ENCODE assay signal across 14 cellular contexts in genomic region chr2:205471776-205472175, GRCh38.
DNase-seq lines count a peak whose midpoint lies in the region; ATAC-seq, FAIRE-seq and TF ChIP-seq lines count a peak whose summit lies in the region.
"Had no signal": no experiment of that assay in that cellular context is flagged by ENCODE, and none has a peak within 500 bp of the region (broad histone marks: within the 10 kb centered on the region; RNA-seq: fewer than 3 reads in every experiment).

No MANE protein-coding gene starts in this region.

- FAIRE-seq in GM12892 (lab: Jason Lieb, UNC) = no peak
- FAIRE-seq: GM12878, GM19239 had no signal

- H3K27me3 ChIP-seq in HAP-1 (ENCODE audit: low read depth) = no peaks in the 10 kb centered on the region; the same call in 1 of the 2 replicates
- no peaks in the 10 kb centered on the region for H3K27me3 ChIP-seq in NT2/D1 (ENCODE audit: insufficient read depth, insufficient read length)
- no peaks in the 10 kb centered on the region for H3K27me3 ChIP-seq in iPS-18a (ENCODE audit: control insufficient read depth, insufficient read depth, low read length)
- H3K27me3 ChIP-seq: BLaER1 treated with 17β-estradiol and CSF1 and Interleukin-3, amounts not matched to agents 10 nM and 100 nM had no signal

- TF ChIP-seq POLR2A in GM12892 (IDR thresholded peaks at IDR 0.05; ENCODE audit: low read depth, low read length) = no peak

- in situ Hi-C loops in HAP-1 (cut with MboI; ENCODE audit: low sequenced_read_pairs) = no loop called here

- H3K36me3 ChIP-seq in HAP-1 (replicated peaks) (no peaks in the 10 kb centered on the region), NT2/D1 (ENCODE audit: insufficient read depth, insufficient read length, low read length) (no peaks in the 10 kb centered on the region), iPS-18a (ENCODE audit: control insufficient read depth, low read depth, low read length) (no peaks in the 10 kb centered on the region)
- H3K36me3 ChIP-seq: BLaER1 treated with 17β-estradiol and CSF1 and Interleukin-3, amounts not matched to agents 10 nM and 100 nM had no signal

- no peak overlapping the region for H3K9ac ChIP-seq in NT2/D1 (ENCODE audit: insufficient read length, low read depth)
- H3K9ac ChIP-seq in iPS-18a (ENCODE audit: low read length) = no peak overlapping the region
- H3K9ac ChIP-seq: BLaER1 treated with 17β-estradiol and CSF1 and Interleukin-3, amounts not matched to agents 10 nM and 100 nM; GM23248 had no signal

- H3K4me1 ChIP-seq in HAP-1 = peaks cover 6% of the 10 kb centered on the region
- no peaks in the 10 kb centered on the region for H3K4me1 ChIP-seq in NT2/D1 (ENCODE audit: insufficient read depth, insufficient read length)
- H3K4me1 ChIP-seq in iPS-18a (ENCODE audit: control insufficient read depth, low read depth, low read length) = peaks cover 19% of the 10 kb centered on the region
- H3K4me1 ChIP-seq: BLaER1 treated with 17β-estradiol and CSF1 and Interleukin-3, amounts not matched to agents 10 nM and 100 nM had no signal

- H3K4me3 ChIP-seq in HAP-1 (no peak overlapping the region), NT2/D1 (ENCODE audit: insufficient read length, low read depth) (no peak overlapping the region), iPS-18a (ENCODE audit: low read length) (no peak overlapping the region)
- H3K4me3 ChIP-seq: BLaER1 treated with 17β-estradiol and CSF1 and Interleukin-3, amounts not matched to agents 10 nM and 100 nM; GM12878; GM23248 had no signal

- peak overlapping the region; percentile 33 for H3K27ac ChIP-seq in iPS-18a (ENCODE audit: low read length)
- H3K27ac ChIP-seq: BLaER1 treated with 17β-estradiol and CSF1 and Interleukin-3, amounts not matched to agents 10 nM and 100 nM; GM23248 had no signal

- peak; percentile 8 to 53 for DNase-seq in HAP-1 (ENCODE audit: low spot score in 2 of 2)
- DNase-seq in NT2/D1 (ENCODE audit: low read depth, low spot score) = peak; percentile 43
- no peak for DNase-seq in NCI-H1436 treated with DMSO at 0.1 percent for 48 hours (lab: John Stamatoyannopoulos, UW)
- DNase-seq in GM12892 (ENCODE audit: insufficient read length) = no peak
- DNase-seq: Calu3; CD8-positive, alpha-beta T cell; DMS79 treated with DMSO at 0.1 percent for 48 hours; GM23248; H7 had no signal

- H3K9me3 ChIP-seq in HAP-1 (no peaks in the 10 kb centered on the region), NT2/D1 (ENCODE audit: insufficient read depth, low read length) (no peaks in the 10 kb centered on the region), iPS-18a (ENCODE audit: control insufficient read depth, low read depth, low read length) (no peaks in the 10 kb centered on the region)
- H3K9me3 ChIP-seq: BLaER1 treated with 17β-estradiol and CSF1 and Interleukin-3, amounts not matched to agents 10 nM and 100 nM had no signal

- ATAC-seq in HG03097 (IDR thresholded peaks at IDR 0.05; ENCODE audit: low FRiP score, unreplicated experiment) = no peak
- ATAC-seq: CD8-positive, alpha-beta T cell; GM12878 had no signal

Comparison
In these comparisons a context has a peak if more than half of its experiments do, and no peak if none do; other contexts are left out.
1. DNase-seq: peak in HAP-1 (2 of 2) and NT2/D1 (single experiment); none in NCI-H1436 treated with DMSO at 0.1 percent for 48 hours (single experiment) and GM12892 (single experiment).